ENCODE assay signal across 13 cellular contexts in genomic region chr10:21529236-21529910, GRCh38. TPM values are rescaled to one million over a fixed set of nuclear protein-coding genes. Genes with fewer than 3 reads are reported as not detected.
DNase-seq lines count a peak whose midpoint lies in the region; ATAC-seq and TF ChIP-seq lines count a peak whose summit lies in the region.
"Had no signal": no experiment of that assay in that cellular context is flagged by ENCODE, and none has a peak within 500 bp of the region (broad histone marks: within the 10 kb centered on the region; RNA-seq: fewer than 3 reads in every experiment).

No MANE protein-coding gene starts in this region.

- H3K36me3 Mint-ChIP-seq in endothelial cell (ENCODE audit: low read depth, unreplicated experiment) (peaks cover 16% of the 10 kb centered on the region), neural progenitor cell (peaks cover 5% of the 10 kb centered on the region)
- no peaks in the 10 kb centered on the region for H3K36me3 Mint-ChIP-seq in activated T-cell treated with anti-CD3 and anti-CD28 coated beads, Interleukin-2, amount 50 U/mL, for 4 hours (ENCODE audit: insufficient read depth)

- BruUV-seq in A673 (replicated peaks; lab: Mats Ljungman, UMichigan): no TSS peak

- H3K36me3 ChIP-seq in A673 (ENCODE audit: insufficient read depth, low read length, poor library complexity, severe bottlenecking): no peaks in the 10 kb centered on the region
- no peaks in the 10 kb centered on the region for H3K36me3 ChIP-seq in HUES64 (ENCODE audit: insufficient read depth, low read length)
- no peaks in the 10 kb centered on the region for H3K36me3 ChIP-seq in neural progenitor cell

- H3K4me3 ChIP-seq in A673 (ENCODE audit: low read depth, low read length, poor library complexity, severe bottlenecking) (peak overlapping the region; percentile 63), HUES64 (ENCODE audit: low read length) (peak overlapping the region; percentile 74), neural progenitor cell (peak overlapping the region; percentile 97)
- H3K4me3 ChIP-seq: mucosa of descending colon had no signal

- no peak overlapping the region for H2AFZ ChIP-seq in neural progenitor cell (replicated peaks)

- H3K9me3 Mint-ChIP-seq in endothelial cell (ENCODE audit: unreplicated experiment) (no peaks in the 10 kb centered on the region), neural progenitor cell (no peaks in the 10 kb centered on the region)
- no peaks in the 10 kb centered on the region for H3K9me3 Mint-ChIP-seq in activated T-cell treated with anti-CD3 and anti-CD28 coated beads, Interleukin-2, amount 50 U/mL, for 4 hours

- H3K27ac Mint-ChIP-seq in endothelial cell (ENCODE audit: unreplicated experiment) (peak overlapping the region; percentile 98), neural progenitor cell (peak overlapping the region; percentile 99)

- TF ChIP-seq CTCF in A673 (conservative IDR thresholded peaks at IDR 0.05; ENCODE audit: low read depth, low read length): no peak
- TF ChIP-seq CTCF in endothelial cell (IDR thresholded peaks at IDR 0.05; ENCODE audit: unreplicated experiment): no peak
- TF ChIP-seq CTCF in neural progenitor cell (IDR thresholded peaks at IDR 0.05): no peak

- peak; percentile 32 for DNase-seq in A673 (ENCODE audit: low spot score)
- DNase-seq in endothelial cell (ENCODE audit: low spot score): no peak
- DNase-seq in neural progenitor cell (ENCODE audit: low spot score): no peak
- DNase-seq in activated T-cell treated with anti-CD3 and anti-CD28 coated beads, Interleukin-2, amount 50 U/mL, for 4 hours: no peak
- DNase-seq in activated CD4-positive, alpha-beta T cell treated with anti-CD3 and anti-CD28 coated beads, Interleukin-2, amount 50 U/mL, for 48 hours: no peak
- DNase-seq in NCI-H2029 (lab: John Stamatoyannopoulos, UW): no peak
- DNase-seq: activated CD8-positive, alpha-beta memory T cell treated with anti-CD3 and anti-CD28 coated beads, Interleukin-2, amount 50 U/mL, for 4 hours; CD4-positive, alpha-beta memory T cell; Kasumi-1; mucosa of descending colon; T-helper 9 cell had no signal

- intact Hi-C loops in A673 (cut with micrococcal nuclease; ENCODE audit: unreplicated experiment): loop anchor here (5.0 kb wide), 1 partner anchor 198 kb away; no protein-coding TSS in a partner anchor

- peaks cover 95% of the 10 kb centered on the region for H3K79me2 ChIP-seq in neural progenitor cell (ENCODE audit: low read depth)

- H3K4me3 Mint-ChIP-seq in endothelial cell (ENCODE audit: unreplicated experiment) (peak overlapping the region; percentile 3), neural progenitor cell (peak overlapping the region; percentile 97)
- no peak overlapping the region for H3K4me3 Mint-ChIP-seq in activated T-cell treated with anti-CD3 and anti-CD28 coated beads, Interleukin-2, amount 50 U/mL, for 4 hours

- peaks cover 94% of the 10 kb centered on the region for H3F3A ChIP-seq in neural progenitor cell (ENCODE audit: low read depth)

- H3K4me1 Mint-ChIP-seq in endothelial cell (ENCODE audit: unreplicated experiment) (peaks cover 44% of the 10 kb centered on the region), neural progenitor cell (peaks cover 29% of the 10 kb centered on the region)
- peaks cover 42% of the 10 kb centered on the region for H3K4me1 Mint-ChIP-seq in activated T-cell treated with anti-CD3 and anti-CD28 coated beads, Interleukin-2, amount 50 U/mL, for 4 hours (ENCODE audit: low read depth)

- H4K20me1 ChIP-seq in neural progenitor cell (ENCODE audit: low read depth): peaks cover 4% of the 10 kb centered on the region

- H3K27ac ChIP-seq in A673 (ENCODE audit: low read depth, low read length, poor library complexity, severe bottlenecking): peak overlapping the region; percentile 99
- H3K27ac ChIP-seq in HUES64 (ENCODE audit: low read depth, low read length): peak overlapping the region; percentile 100
- peak overlapping the region; percentile 99 for H3K27ac ChIP-seq in neural progenitor cell

- H3K4me1 ChIP-seq in A673 (ENCODE audit: insufficient read depth, low read length, poor library complexity, severe bottlenecking) (peaks cover 42% of the 10 kb centered on the region), HUES64 (ENCODE audit: insufficient read depth, low read length) (peaks cover 58% of the 10 kb centered on the region), neural progenitor cell (peaks cover 41% of the 10 kb centered on the region)

- POLR2A ChIA-PET in A673 (lab: Charles Lee; ENCODE audit: low non-redundant PET): no interaction called here

- H3K9ac ChIP-seq in HUES64 (ENCODE audit: low read depth, low read length): peak overlapping the region; percentile 98
- no peak overlapping the region for H3K9ac ChIP-seq in neural progenitor cell

- ATAC-seq in activated T-cell treated with anti-CD3 and anti-CD28 coated beads, Interleukin-2, amount 50 U/mL, for 4 hours: no peak
- ATAC-seq in GM21447 (IDR thresholded peaks at IDR 0.05; ENCODE audit: unreplicated experiment): no peak
- ATAC-seq: mucosa of descending colon had no signal

- H3K4me2 ChIP-seq in neural progenitor cell: peak overlapping the region; percentile 83

- WGBS in HUES64: 69% methylated on average over 4 of the region's 5 CpGs

- H3K9me3 ChIP-seq in A673 (ENCODE audit: low read depth, low read length, poor library complexity, severe bottlenecking): no peaks in the 10 kb centered on the region
- H3K9me3 ChIP-seq in HUES64 (ENCODE audit: insufficient read depth, low read depth, low read length): no peaks in the 10 kb centered on the region
- no peaks in the 10 kb centered on the region for H3K9me3 ChIP-seq in neural progenitor cell (ENCODE audit: low read depth)
- H3K9me3 ChIP-seq: mucosa of descending colon had no signal

- H3K27me3 ChIP-seq in A673 (replicated peaks; ENCODE audit: insufficient read depth, low read depth, low read length, poor library complexity): no peaks in the 10 kb centered on the region
- no peaks in the 10 kb centered on the region for H3K27me3 ChIP-seq in HUES64 (ENCODE audit: insufficient read depth, low read length)
- H3K27me3 ChIP-seq in neural progenitor cell: no peaks in the 10 kb centered on the region

- peaks cover 19% of the 10 kb centered on the region for H3K27me3 Mint-ChIP-seq in endothelial cell (ENCODE audit: unreplicated experiment)
- peaks cover 3% of the 10 kb centered on the region for H3K27me3 Mint-ChIP-seq in neural progenitor cell (ENCODE audit: insufficient read depth, low read depth)
- peaks cover 16% of the 10 kb centered on the region for H3K27me3 Mint-ChIP-seq in activated T-cell treated with anti-CD3 and anti-CD28 coated beads, Interleukin-2, amount 50 U/mL, for 4 hours (ENCODE audit: low read depth)
- H3K27me3 Mint-ChIP-seq: CD4-positive, alpha-beta memory T cell had no signal

- CTCF ChIA-PET in A673 (lab: Charles Lee): no interaction called here

RNA-seq across cellular contexts. Expression of gene SKIDA1, which starts 3.9 kb away (rescaled TPM):
- total RNA-seq in A673 (2021) (4.4 and 4.9 TPM in 2 replicates), endothelial cell (ENCODE audit: unreplicated experiment) (5.9 TPM), neural progenitor cell (ENCODE audit: low replicate concordance) (123 and 127 TPM in 2 replicates)
- polyA plus RNA-seq in HUES64 (2013, experiment 1 of 2): 7.8 TPM
- polyA plus RNA-seq in HUES64 (2013, experiment 2 of 2): 13.9 TPM
- not detected for total RNA-seq in activated T-cell treated with anti-CD3 and anti-CD28 coated beads, Interleukin-2, amount 50 U/mL, for 4 hours

RNA-seq across cellular contexts. Expression of gene MLLT10, which starts 4.7 kb away (rescaled TPM):
- total RNA-seq in A673 (2021) (58.4 and 60.0 TPM in 2 replicates), endothelial cell (ENCODE audit: unreplicated experiment) (50.6 TPM), neural progenitor cell (ENCODE audit: low replicate concordance) (55.7 and 61.3 TPM in 2 replicates)
- 33.7 TPM for polyA plus RNA-seq in HUES64 (2013, experiment 1 of 2)
- 38.4 TPM for polyA plus RNA-seq in HUES64 (2013, experiment 2 of 2)
- 10 to 100 TPM; 28.6 to 30.6 (median 29.4) TPM for total RNA-seq in activated T-cell treated with anti-CD3 and anti-CD28 coated beads, Interleukin-2, amount 50 U/mL, for 4 hours

Comparison
In these comparisons a context has a peak if more than half of its experiments do, and no peak if none do; other contexts are left out.
1. RNA of gene SKIDA1, which starts 3.9 kb away (total RNA-seq): 123 to 127 TPM in neural progenitor cell; 5.9 TPM in endothelial cell (single experiment), 4.4 to 4.9 TPM in A673 and not detected in activated T-cell treated with anti-CD3 and anti-CD28 coated beads, Interleukin-2, amount 50 U/mL, for 4 hours; every median in the first group is over 10 times any median in the second.
2. Peak in every context shown above with its lines, with median percentiles within 50 percentile points of each other: H3K27ac ChIP-seq and H3K4me3 ChIP-seq.